15 cellular contexts compared by ENCODE assay signal in genomic region chr10:22711373-22711772, GRCh38. TPM values are rescaled to one million over a fixed set of nuclear protein-coding genes. Genes with fewer than 3 reads are reported as not detected.
A peak's percentile ranks its signal among the peaks of the same experiment; 100 is the strongest.
DNase-seq lines count a peak whose midpoint lies in the region; ATAC-seq, FAIRE-seq and TF ChIP-seq lines count a peak whose summit lies in the region.
"Had no signal": no experiment of that assay in that cellular context is flagged by ENCODE, and none has a peak within 500 bp of the region (broad histone marks: within the 10 kb centered on the region; RNA-seq: fewer than 3 reads in every experiment).

No MANE protein-coding gene starts in this region.

- H3K9ac ChIP-seq in HUES48 (ENCODE audit: low read depth, low read length) (no peak overlapping the region), astrocyte (ENCODE audit: low read length) (no peak overlapping the region)

- DNase-seq in NCI-H1105 treated with DMSO at 0.1 percent for 48 hours (lab: John Stamatoyannopoulos, UW) (peak; percentile 16), NCI-H1105 (lab: John Stamatoyannopoulos, UW) (no peak), astrocyte (ENCODE audit: low read depth) (no peak), natural killer cell (no peak), MV-4-11 (lab: John Stamatoyannopoulos, UW) (no peak), NCI-H2107 treated with DMSO at 0.1 percent for 48 hours (lab: John Stamatoyannopoulos, UW; ENCODE audit: unreplicated experiment) (no peak)
- DNase-seq in stimulated activated CD4-positive, alpha-beta T cell treated with anti-CD3 and anti-CD28 coated beads, Interleukin-2, amount 100 ng/mL, for 24 hours: no peak
- DNase-seq: activated CD8-positive, alpha-beta memory T cell treated with anti-CD3 and anti-CD28 coated beads, Interleukin-2, amount 50 U/mL, for 4 hours; foreskin melanocyte; NCI-H526 treated with DMSO at 0.1 percent for 48 hours; occipital lobe; stimulated activated naive CD4-positive, alpha-beta T cell had no signal

- H3K36me3 Mint-ChIP-seq in astrocyte (ENCODE audit: low read depth, unreplicated experiment): no peaks in the 10 kb centered on the region
- no peaks in the 10 kb centered on the region for H3K36me3 Mint-ChIP-seq in natural killer cell

- intact Hi-C loops in natural killer cell (cut with micrococcal nuclease): loop anchor here (2.0 to 10.0 kb wide), 7 partner anchors 44 to 709 kb away; partner anchors contain the start of genes BMI1 and DNAJC1

- H2AFZ ChIP-seq in astrocyte (ENCODE audit: low read depth, low read length): no peak overlapping the region

- H3K27ac Mint-ChIP-seq in astrocyte (ENCODE audit: unreplicated experiment) (no peak overlapping the region), natural killer cell (peak overlapping the region; percentile 82 to 87)

- FAIRE-seq in astrocyte (lab: Jason Lieb, UNC): no peak
- FAIRE-seq: keratinocyte had no signal

- H4K20me1 ChIP-seq in astrocyte (ENCODE audit: insufficient read depth, low read length): peaks cover 63% of the 10 kb centered on the region

- peaks cover 9% of the 10 kb centered on the region for H3K27me3 ChIP-seq in HUES48 (ENCODE audit: control insufficient read depth, insufficient read depth, low read length)
- no peaks in the 10 kb centered on the region for H3K27me3 ChIP-seq in astrocyte (ENCODE audit: insufficient read depth, low read length)

- peaks cover 77% of the 10 kb centered on the region for H3K79me2 ChIP-seq in astrocyte (ENCODE audit: insufficient read depth, low read length)

- H3K9me3 ChIP-seq in HUES48 (ENCODE audit: control insufficient read depth, insufficient read depth, low read length) (no peaks in the 10 kb centered on the region), astrocyte (ENCODE audit: insufficient read depth, low read depth, low read length) (no peaks in the 10 kb centered on the region)

- no peak for TF ChIP-seq CTCF in astrocyte (IDR thresholded peaks at IDR 0.05; ENCODE audit: insufficient read depth, low read depth, low read length)
- no peak for TF ChIP-seq CTCF in natural killer cell (IDR thresholded peaks at IDR 0.05)

- peak overlapping the region; percentile 12; the same call in 1 of the 2 replicates for H3K4me3 ChIP-seq in HUES48 (ENCODE audit: low read depth, low read length)
- no peak overlapping the region for H3K4me3 ChIP-seq in astrocyte (ENCODE audit: insufficient read depth, low read depth, low read length)

- H3K36me3 ChIP-seq in HUES48 (ENCODE audit: control insufficient read depth, insufficient read depth, low read length) (no peaks in the 10 kb centered on the region), astrocyte (ENCODE audit: insufficient read depth, low read length) (no peaks in the 10 kb centered on the region)

- no peak for ATAC-seq in natural killer cell

- H3K4me1 ChIP-seq in HUES48 (ENCODE audit: control insufficient read depth, insufficient read depth, low read length) (peaks cover 36% of the 10 kb centered on the region), astrocyte (ENCODE audit: insufficient read depth, low read length) (peaks cover 15% of the 10 kb centered on the region)

- peaks cover 15% of the 10 kb centered on the region for H3K4me1 Mint-ChIP-seq in astrocyte (ENCODE audit: low read depth, unreplicated experiment)
- peaks cover 67% of the 10 kb centered on the region in 2 donors for H3K4me1 Mint-ChIP-seq in natural killer cell

- H3K4me3 Mint-ChIP-seq in astrocyte (ENCODE audit: unreplicated experiment): peak overlapping the region; percentile 1
- H3K4me3 Mint-ChIP-seq in natural killer cell: peak overlapping the region; percentile 94

- H3K27me3 Mint-ChIP-seq in astrocyte (ENCODE audit: low read depth, unreplicated experiment): no peaks in the 10 kb centered on the region
- H3K27me3 Mint-ChIP-seq in natural killer cell (ENCODE audit: low read depth in 2 of 2): no peaks in the 10 kb centered on the region

- H3K4me2 ChIP-seq in astrocyte (ENCODE audit: low read length): peak overlapping the region; percentile 21

- H3K27ac ChIP-seq in HUES48 (ENCODE audit: low read depth, low read length) (no peak overlapping the region), astrocyte (ENCODE audit: low read depth, low read length) (no peak overlapping the region)
- H3K27ac ChIP-seq: HL-60 had no signal

- peaks cover 1% of the 10 kb centered on the region for H3K9me3 Mint-ChIP-seq in astrocyte (ENCODE audit: unreplicated experiment)
- no peaks in the 10 kb centered on the region for H3K9me3 Mint-ChIP-seq in natural killer cell

RNA-seq across cellular contexts. Expression of gene PIP4K2A, which starts 3.0 kb away (rescaled TPM):
- total RNA-seq in astrocyte: 36.8 and 37.9 TPM in 2 replicates
- 100 to 1,000 TPM; 311 to 423 (median 405) TPM for total RNA-seq in natural killer cell
